Comparison of ENCODE assay signal across 9 cellular contexts in genomic region chr9:71909887-71910601, GRCh38. TPM values are rescaled to one million over a fixed set of nuclear protein-coding genes. Genes with fewer than 3 reads are reported as not detected.
A peak's percentile ranks its signal among the peaks of the same experiment; 100 is the strongest.
DNase-seq lines count a peak whose midpoint lies in the region; ATAC-seq, FAIRE-seq and TF ChIP-seq lines count a peak whose summit lies in the region.
"Had no signal": no experiment of that assay in that cellular context is flagged by ENCODE, and none has a peak within 500 bp of the region (broad histone marks: within the 10 kb centered on the region; RNA-seq: fewer than 3 reads in every experiment).

No MANE protein-coding gene starts in this region.

- CTCF ChIA-PET in activated CD8-positive, alpha-beta T cell treated with anti-CD3 and anti-CD28 coated beads, Interleukin-2, amount 10 ng/mL, durations not matched to agents 7 days and 5 days (lab: Charles Lee) = interaction anchor here (1.2 to 2.3 kb wide), 3 partner anchors 10 to 103 kb away, joined by 4 to 14 read pairs (median 14); no protein-coding TSS in a partner anchor
- CTCF ChIA-PET in endothelial cell of umbilical vein (lab: Charles Lee) = interaction anchor here (1.8 kb wide), 1 partner anchor 91 kb away, joined by 5 read pairs; no protein-coding TSS in a partner anchor

- H3K27ac ChIP-seq in endothelial cell of umbilical vein (ENCODE audit: insufficient read depth, low read depth, low read length) = peak overlapping the region; percentile 65

- BruUV-seq in endothelial cell of umbilical vein (replicated peaks; lab: Mats Ljungman, UMichigan) = no TSS peak

- POLR2A ChIA-PET in activated CD8-positive, alpha-beta T cell treated with anti-CD3 and anti-CD28 coated beads, Interleukin-2, amount 10 ng/mL, durations not matched to agents 7 days and 5 days (lab: Charles Lee) = interaction anchor here (0.6 to 3.8 kb wide), 13 partner anchors 8 to 143 kb away, joined by 3 to 67 read pairs (median 6); no protein-coding TSS in a partner anchor
- POLR2A ChIA-PET in endothelial cell of umbilical vein (lab: Charles Lee) = interaction anchor here (1.4 kb wide), 2 partner anchors 13 to 93 kb away, joined by 3 to 4 read pairs; no protein-coding TSS in a partner anchor

- ATAC-seq in GM21825 (IDR thresholded peaks at IDR 0.05; ENCODE audit: unreplicated experiment) (peak; percentile 12), memory B cell (ENCODE audit: low read depth) (no peak)
- ATAC-seq in activated CD8-positive, alpha-beta T cell treated with anti-CD3 and anti-CD28 coated beads, Interleukin-2, amount 10 ng/mL, durations not matched to agents 7 days and 5 days = no peak

- dilution Hi-C loops in endothelial cell of umbilical vein (cut with MboI; ENCODE audit: extremely low pct_ligation_motif_present, low sequenced_read_pairs) = no loop called here

- H3K9ac ChIP-seq in endothelial cell of umbilical vein (replicated peaks; ENCODE audit: extremely low read depth, insufficient read depth, low read length) = peak overlapping the region; percentile 80

- H3K27me3 Mint-ChIP-seq in activated CD8-positive, alpha-beta T cell treated with anti-CD3 and anti-CD28 coated beads, Interleukin-2, amount 10 ng/mL, durations not matched to agents 7 days and 5 days (ENCODE audit: low read depth) = no peaks in the 10 kb centered on the region
- no peaks in the 10 kb centered on the region for H3K27me3 Mint-ChIP-seq in memory B cell

- H3K9me3 Mint-ChIP-seq in activated CD8-positive, alpha-beta T cell treated with anti-CD3 and anti-CD28 coated beads, Interleukin-2, amount 10 ng/mL, durations not matched to agents 7 days and 5 days (ENCODE audit: insufficient read depth) = no peaks in the 10 kb centered on the region
- H3K9me3 Mint-ChIP-seq in memory B cell = peaks cover 1% of the 10 kb centered on the region

- no peaks in the 10 kb centered on the region for H3K27me3 ChIP-seq in endothelial cell of umbilical vein (ENCODE audit: control insufficient read depth in 2 of 2, insufficient read depth in 2 of 2, low read length in 2 of 2)

- peak; percentile 21 for FAIRE-seq in endothelial cell of umbilical vein (lab: Jason Lieb, UNC)
- FAIRE-seq: colon had no signal

- no peaks in the 10 kb centered on the region for H3K9me3 ChIP-seq in endothelial cell of umbilical vein (replicated peaks; ENCODE audit: control insufficient read depth, insufficient read depth, low read length)

- peaks cover 0 to 4% of the 10 kb centered on the region in 2 experiments for H3K36me3 ChIP-seq in endothelial cell of umbilical vein (ENCODE audit: control insufficient read depth in 2 of 2, extremely low read depth in 1 of 2, insufficient read depth in 2 of 2, low read length in 2 of 2)

- H3K9me1 ChIP-seq in endothelial cell of umbilical vein (replicated peaks; ENCODE audit: control insufficient read depth, extremely low read depth, insufficient read depth, low read length) = no peaks in the 10 kb centered on the region

- H4K20me1 ChIP-seq in endothelial cell of umbilical vein (replicated peaks; ENCODE audit: control insufficient read depth, extremely low read depth, insufficient read depth, low read length) = peaks cover 13% of the 10 kb centered on the region

- peak; percentile 7 for DNase-seq in DMS114 treated with DMSO at 0.1 percent for 48 hours (lab: John Stamatoyannopoulos, UW; ENCODE audit: unreplicated experiment)
- DNase-seq in NCI-H146 (lab: John Stamatoyannopoulos, UW) = peak; percentile 49
- DNase-seq in activated CD8-positive, alpha-beta T cell treated with anti-CD3 and anti-CD28 coated beads, Interleukin-2, amount 10 ng/mL, durations not matched to agents 7 days and 5 days = peak; percentile 46
- peak; percentile 62 for DNase-seq in endothelial cell of umbilical vein (ENCODE audit: low read depth, low spot score)
- peak in 1 of 2 donors; percentile 20 for DNase-seq in memory B cell (ENCODE audit: low spot score in 2 of 2)
- peak; percentile 12 for DNase-seq in stimulated activated CD8-positive, alpha-beta memory T cell treated with anti-CD3 and anti-CD28 coated beads, Interleukin-7, amount 100 ng/mL, for 24 hours (ENCODE audit: low read depth)
- no peak for DNase-seq in GOT3 (lab: John Stamatoyannopoulos, UW)

- TF ChIP-seq CTCF in endothelial cell of umbilical vein (IDR thresholded peaks at IDR 0.05; ENCODE audit: extremely low read depth in 1 of 2, insufficient read depth in 1 of 2, low read depth in 1 of 2, low read length in 2 of 2) = no peak

- H3K79me2 ChIP-seq in endothelial cell of umbilical vein (ENCODE audit: control insufficient read depth, insufficient read depth, low read length) = peaks cover 81% of the 10 kb centered on the region

- intact Hi-C loops in endothelial cell of umbilical vein (cut with micrococcal nuclease) = loop anchor here (2.0 kb wide), 2 partner anchors 271 to 279 kb away; no protein-coding TSS in a partner anchor

- peaks cover 57% of the 10 kb centered on the region for H3K4me1 Mint-ChIP-seq in activated CD8-positive, alpha-beta T cell treated with anti-CD3 and anti-CD28 coated beads, Interleukin-2, amount 10 ng/mL, durations not matched to agents 7 days and 5 days (ENCODE audit: low read depth)
- H3K4me1 Mint-ChIP-seq in memory B cell = peaks cover 29% of the 10 kb centered on the region

- H3K4me2 ChIP-seq in endothelial cell of umbilical vein (ENCODE audit: insufficient read depth, low read length) = peak overlapping the region; percentile 99

- TF ChIP-seq POLR2A in endothelial cell of umbilical vein (IDR thresholded peaks at IDR 0.05; ENCODE audit: low read depth, low read length) = no peak

- H3K4me1 ChIP-seq in endothelial cell of umbilical vein (ENCODE audit: control insufficient read depth, extremely low read depth, insufficient read depth, low read length) = peaks cover 20% of the 10 kb centered on the region

- peaks cover 31% of the 10 kb centered on the region for H3K36me3 Mint-ChIP-seq in activated CD8-positive, alpha-beta T cell treated with anti-CD3 and anti-CD28 coated beads, Interleukin-2, amount 10 ng/mL, durations not matched to agents 7 days and 5 days (ENCODE audit: low read depth)
- peaks cover 2% of the 10 kb centered on the region for H3K36me3 Mint-ChIP-seq in memory B cell

- H3K4me3 Mint-ChIP-seq in activated CD8-positive, alpha-beta T cell treated with anti-CD3 and anti-CD28 coated beads, Interleukin-2, amount 10 ng/mL, durations not matched to agents 7 days and 5 days = peak overlapping the region; percentile 100
- H3K4me3 Mint-ChIP-seq in memory B cell = peak overlapping the region; percentile 99

- H2AFZ ChIP-seq in endothelial cell of umbilical vein (ENCODE audit: low read depth, low read length) = peak overlapping the region; percentile 53

- peak overlapping the region; percentile 89 for H3K27ac Mint-ChIP-seq in activated CD8-positive, alpha-beta T cell treated with anti-CD3 and anti-CD28 coated beads, Interleukin-2, amount 10 ng/mL, durations not matched to agents 7 days and 5 days
- peak overlapping the region; percentile 56 for H3K27ac Mint-ChIP-seq in memory B cell

- peak overlapping the region; percentile 70 to 99 (median 97) for H3K4me3 ChIP-seq in endothelial cell of umbilical vein (replicated peaks in 1 of 3; ENCODE audit: insufficient read depth in 1 of 3, low read depth in 1 of 3, low read length in 3 of 3)

TF ChIP-seq in endothelial cell of umbilical vein, 7 proteins besides CTCF, POLR2A, EP300 and RAD21:
- no peak for TF ChIP-seq JUN (IDR thresholded peaks at IDR 0.05; ENCODE audit: borderline replicate concordance, insufficient read depth, insufficient read length, low read depth)
- no peak for TF ChIP-seq MYC (IDR thresholded peaks at IDR 0.05; ENCODE audit: low read depth, low read length)
- TF ChIP-seq FOS (IDR thresholded peaks at IDR 0.05; ENCODE audit: borderline replicate concordance, insufficient read depth, low read length) = no peak
- TF ChIP-seq EZH2 (IDR thresholded peaks at IDR 0.05; ENCODE audit: borderline replicate concordance, low read depth, low read length, severe bottlenecking) = no peak
- no peak for TF ChIP-seq MAX (IDR thresholded peaks at IDR 0.05; ENCODE audit: insufficient read depth, insufficient read length)
- TF ChIP-seq POLR2AphosphoS5 (IDR thresholded peaks at IDR 0.05; ENCODE audit: insufficient read depth, low read depth, low read length) = no peak
- TF ChIP-seq GATA2 (IDR thresholded peaks at IDR 0.05; ENCODE audit: insufficient read depth, insufficient read length, low read depth, low read length) = no peak

RNA-seq across cellular contexts. Expression of gene ABHD17B, which starts 0.9 kb away (rescaled TPM):
- total RNA-seq in activated CD8-positive, alpha-beta T cell treated with anti-CD3 and anti-CD28 coated beads, Interleukin-2, amount 10 ng/mL, durations not matched to agents 7 days and 5 days = 10 to 100 TPM; 27.2 to 28.3 TPM
- 16.7 and 16.8 TPM in 2 replicates for total RNA-seq in endothelial cell of umbilical vein
- 11.0 and 12.8 TPM in 2 replicates for polyA plus RNA-seq in endothelial cell of umbilical vein
- polyA plus RNA-seq in endothelial cell of umbilical vein (2011; cell fraction: cytosol; rRNA removed) = 8.7 and 9.7 TPM in 2 replicates
- polyA plus RNA-seq in endothelial cell of umbilical vein (2011; cell fraction: nucleus; rRNA removed) = 10.2 and 11.4 TPM in 2 replicates
- polyA plus RNA-seq in endothelial cell of umbilical vein (2012) = 10.2 and 10.5 TPM in 2 replicates
- 25.0 and 25.8 TPM in 2 replicates for polyA minus RNA-seq in endothelial cell of umbilical vein
- polyA minus RNA-seq in endothelial cell of umbilical vein (2011; cell fraction: cytosol; rRNA and poly(A)+ RNA removed) = 30.3 TPM
- polyA minus RNA-seq in endothelial cell of umbilical vein (2011; cell fraction: nucleus; rRNA and poly(A)+ RNA removed) = 12.8 and 17.2 TPM in 2 replicates

RNA-seq across cellular contexts. Expression of gene C9orf85, which starts 1.4 kb away (rescaled TPM):
- total RNA-seq in activated CD8-positive, alpha-beta T cell treated with anti-CD3 and anti-CD28 coated beads, Interleukin-2, amount 10 ng/mL, durations not matched to agents 7 days and 5 days = 10 to 100 TPM; 11.1 to 12.0 TPM
- total RNA-seq in endothelial cell of umbilical vein = 10.3 and 11.3 TPM in 2 replicates
- polyA plus RNA-seq in endothelial cell of umbilical vein = 6.7 and 8.3 TPM in 2 replicates
- polyA plus RNA-seq in endothelial cell of umbilical vein (2011; cell fraction: cytosol; rRNA removed) = 9.1 and 11.4 TPM in 2 replicates
- 5.2 and 5.7 TPM in 2 replicates for polyA plus RNA-seq in endothelial cell of umbilical vein (2011; cell fraction: nucleus; rRNA removed)
- 9.9 and 12.4 TPM in 2 replicates for polyA plus RNA-seq in endothelial cell of umbilical vein (2012)
- 4.3 and 6.2 TPM in 2 replicates for polyA minus RNA-seq in endothelial cell of umbilical vein
- polyA minus RNA-seq in endothelial cell of umbilical vein (2011; cell fraction: cytosol; rRNA and poly(A)+ RNA removed) = 10.9 TPM
- 5.8 and 9.9 TPM in 2 replicates for polyA minus RNA-seq in endothelial cell of umbilical vein (2011; cell fraction: nucleus; rRNA and poly(A)+ RNA removed)
